In the genomic region with DNA sequence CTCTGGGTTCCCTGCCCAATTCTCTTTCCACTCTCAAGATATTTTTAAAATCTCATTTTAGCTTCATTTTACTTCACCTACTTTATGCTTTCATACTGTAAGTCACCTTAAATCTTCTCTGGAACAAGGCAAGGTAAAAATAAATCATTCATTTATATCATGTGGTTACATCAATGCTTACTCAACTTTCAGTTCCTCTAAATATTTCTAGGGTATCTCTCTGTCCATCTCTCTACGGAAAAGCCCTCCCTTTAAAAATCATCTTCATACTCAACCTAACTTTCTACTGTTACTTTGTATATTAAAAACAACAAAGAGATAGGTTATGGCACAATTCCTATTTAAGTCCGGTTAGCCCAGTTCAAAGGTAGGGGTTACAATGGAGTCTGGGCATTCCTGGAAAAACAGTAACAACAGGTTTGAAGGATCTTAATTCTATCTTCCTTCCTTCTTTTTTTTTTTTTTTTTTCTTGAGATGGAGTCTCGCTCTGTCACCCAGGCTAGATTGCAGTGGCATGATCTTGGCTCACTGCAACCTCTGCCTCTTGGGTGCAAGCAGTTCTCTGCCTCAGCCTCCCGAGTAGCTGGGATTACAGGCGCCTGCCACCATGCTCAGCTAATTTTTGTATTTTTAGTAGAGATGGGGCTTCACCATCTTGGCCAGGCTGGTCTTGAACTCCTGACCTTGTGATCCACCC, we compare ENCODE assay signal across 8 cellular contexts.
DNase-seq lines count a peak whose midpoint lies in the region; ATAC-seq and TF ChIP-seq lines count a peak whose summit lies in the region.
"Not testable (repeated sequence)": the region's sequence is repeated elsewhere in the genome, so short reads cannot be mapped to it uniquely, and the experiment has no call there.

No MANE protein-coding gene starts in this region.

- H3K9me3 ChIP-seq in OCI-LY1 (ENCODE audit: low read length), result not testable (repeated sequence)

- CTCF ChIA-PET in GM10248 (lab: Yijun Ruan, JAX), result interaction anchor here (1.5 kb wide), 1 partner anchor 10 kb away, joined by 4 read pairs; no protein-coding TSS in a partner anchor

- H3K79me2 ChIP-seq in OCI-LY1 (ENCODE audit: insufficient read depth, low read length), result not testable (repeated sequence)

- DNase-seq in GM10248 (ENCODE audit: extremely low spot score) (peak; percentile 30), germinal center (ENCODE audit: low spot score) (peak; percentile 39)

- H3F3A ChIP-seq in OCI-LY1 (ENCODE audit: insufficient read depth, low read length), result not testable (repeated sequence)

- not testable (repeated sequence) for H3K9me2 ChIP-seq in OCI-LY1 (ENCODE audit: low read depth, low read length)

- not testable (repeated sequence) for H3K36me3 ChIP-seq in OCI-LY1 (ENCODE audit: insufficient read depth, low read length)

- peak overlapping the region; percentile 72 for H3K27ac ChIP-seq in OCI-LY1 (ENCODE audit: low read depth, low read length, poor library complexity, severe bottlenecking)

- not testable (repeated sequence) for H4K20me1 ChIP-seq in OCI-LY1 (ENCODE audit: insufficient read depth, low read length)

- peaks cover 43% of the 10 kb centered on the region for H3K4me1 ChIP-seq in OCI-LY1 (ENCODE audit: insufficient read depth, low read length, severe bottlenecking)

- POLR2A ChIA-PET in GM10248 (lab: Yijun Ruan, JAX), result not testable (repeated sequence)

- H3K4me2 ChIP-seq in OCI-LY1 (ENCODE audit: low read length), result peak overlapping the region; percentile 49

- not testable (repeated sequence) for H3K27me3 ChIP-seq in OCI-LY1 (ENCODE audit: insufficient read depth, low read length)

- H3K4me3 ChIP-seq in OCI-LY1 (ENCODE audit: low read depth, low read length, poor library complexity, severe bottlenecking), result not testable (repeated sequence)

- H2AFZ ChIP-seq in OCI-LY1 (ENCODE audit: low read length), result not testable (repeated sequence)

- H3K9ac ChIP-seq in OCI-LY1 (ENCODE audit: low read length), result not testable (repeated sequence)

- TF ChIP-seq CTCF in GM10248 (IDR thresholded peaks at IDR 0.05; ENCODE audit: control extremely low read depth, extremely low read depth, low read depth, missing control alignments); OCI-LY1 (IDR thresholded peaks at IDR 0.05; ENCODE audit: low read length): not testable (repeated sequence)

- peak; percentile 88 for ATAC-seq in GM18873 (IDR thresholded peaks at IDR 0.05; ENCODE audit: low FRiP score, unreplicated experiment)
- peak; percentile 98 for ATAC-seq in GM19468 (IDR thresholded peaks at IDR 0.05; ENCODE audit: extremely low read depth, unreplicated experiment)
- peak; percentile 81 for ATAC-seq in HG02610 (IDR thresholded peaks at IDR 0.05; ENCODE audit: unreplicated experiment)
- peak; percentile 94 for ATAC-seq in HG03064 (IDR thresholded peaks at IDR 0.05; ENCODE audit: low read depth, unreplicated experiment)
- ATAC-seq in HG03520 (IDR thresholded peaks at IDR 0.05; ENCODE audit: unreplicated experiment), result peak; percentile 95
